ENCODE assay signal across 9 cellular contexts in the genomic region with DNA sequence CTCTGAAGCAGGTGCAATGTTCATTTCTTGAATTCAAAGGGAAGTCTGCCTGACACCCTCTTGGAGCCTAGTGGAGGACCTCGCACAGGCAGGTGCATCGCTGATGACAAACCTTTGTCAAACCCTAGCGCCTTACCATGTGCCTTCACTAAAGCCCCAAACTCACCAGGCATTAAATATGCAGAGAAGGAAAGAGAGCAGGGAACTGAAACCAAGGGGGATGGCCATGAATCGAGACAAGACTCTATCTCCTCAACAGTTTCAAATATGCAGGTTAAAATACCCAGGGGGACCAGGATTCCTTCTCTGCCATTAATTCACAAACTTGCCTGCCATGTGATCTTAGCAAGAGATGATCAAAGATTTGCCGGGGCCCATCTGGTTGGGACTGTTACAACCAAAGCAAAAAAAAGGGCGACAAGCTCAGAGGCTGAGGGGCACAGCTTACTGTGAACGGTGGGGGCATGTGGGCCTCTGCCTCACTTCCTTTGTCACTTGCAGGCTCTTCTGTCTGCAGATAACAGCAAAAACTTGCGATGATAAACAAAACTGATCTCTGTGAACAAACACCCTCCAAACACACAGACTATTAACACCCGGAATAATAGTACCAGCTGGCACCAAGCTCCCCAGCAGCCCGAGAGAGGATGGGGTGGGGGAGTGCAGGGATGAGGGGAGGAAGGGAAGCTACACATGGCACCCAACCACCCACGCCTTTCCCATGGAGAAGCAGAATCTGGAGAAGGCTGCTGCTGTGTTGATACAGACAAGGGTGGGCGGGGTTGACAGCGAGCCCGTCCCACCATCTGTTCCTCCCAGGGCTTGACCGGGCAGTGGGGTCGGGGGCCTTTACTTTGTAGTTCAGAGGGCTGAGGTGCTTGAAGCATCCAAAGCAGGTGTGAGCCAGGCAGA. TPM values are rescaled to one million over a fixed set of nuclear protein-coding genes. Genes with fewer than 3 reads are reported as not detected.
A peak's percentile ranks its signal among the peaks of the same experiment; 100 is the strongest.
DNase-seq lines count a peak whose midpoint lies in the region; ATAC-seq and FAIRE-seq lines count a peak whose summit lies in the region.
"Had no signal": no experiment of that assay in that cellular context is flagged by ENCODE, and none has a peak within 500 bp of the region (broad histone marks: within the 10 kb centered on the region; RNA-seq: fewer than 3 reads in every experiment).

No MANE protein-coding gene starts in this region.

- H3K4me2 ChIP-seq in GM23248 (ENCODE audit: unreplicated experiment): no peak overlapping the region

- no peaks in the 10 kb centered on the region for H3K9me3 Mint-ChIP-seq in activated CD4-positive, alpha-beta T cell treated with anti-CD3 and anti-CD28 coated beads, Interleukin-2, amount 10 ng/mL, durations not matched to agents 7 days and 5 days
- H3K9me3 Mint-ChIP-seq in activated CD4-positive, alpha-beta T cell treated with anti-CD3 and anti-CD28 coated beads, Interleukin-2, amount 10 ng/mL, durations not matched to agents 24 days and 14 days: no peaks in the 10 kb centered on the region
- H3K9me3 Mint-ChIP-seq in stimulated activated effector memory CD8-positive, alpha-beta T cell treated with anti-CD3 and anti-CD28 coated beads, Interleukin-12 subunit alpha, Interleukin-12 subunit beta, amount 100 ng/mL, for 72 hours: no peaks in the 10 kb centered on the region

- peak overlapping the region; percentile 78 for H3K27ac Mint-ChIP-seq in activated CD4-positive, alpha-beta T cell treated with anti-CD3 and anti-CD28 coated beads, Interleukin-2, amount 10 ng/mL, durations not matched to agents 7 days and 5 days
- no peak overlapping the region for H3K27ac Mint-ChIP-seq in activated CD4-positive, alpha-beta T cell treated with anti-CD3 and anti-CD28 coated beads, Interleukin-2, amount 10 ng/mL, durations not matched to agents 24 days and 14 days
- H3K27ac Mint-ChIP-seq in stimulated activated effector memory CD8-positive, alpha-beta T cell treated with anti-CD3 and anti-CD28 coated beads, Interleukin-12 subunit alpha, Interleukin-12 subunit beta, amount 100 ng/mL, for 72 hours: peak overlapping the region; percentile 92

- no peak overlapping the region for H3K4me3 ChIP-seq in GM23248

- POLR2A ChIA-PET in activated CD4-positive, alpha-beta T cell treated with anti-CD3 and anti-CD28 coated beads, Interleukin-2, amount 10 ng/mL, durations not matched to agents 7 days and 5 days (lab: Charles Lee): no interaction called here

- peaks cover 41% of the 10 kb centered on the region for H3K4me1 Mint-ChIP-seq in activated CD4-positive, alpha-beta T cell treated with anti-CD3 and anti-CD28 coated beads, Interleukin-2, amount 10 ng/mL, durations not matched to agents 7 days and 5 days
- peaks cover 22% of the 10 kb centered on the region for H3K4me1 Mint-ChIP-seq in activated CD4-positive, alpha-beta T cell treated with anti-CD3 and anti-CD28 coated beads, Interleukin-2, amount 10 ng/mL, durations not matched to agents 24 days and 14 days
- H3K4me1 Mint-ChIP-seq in stimulated activated effector memory CD8-positive, alpha-beta T cell treated with anti-CD3 and anti-CD28 coated beads, Interleukin-12 subunit alpha, Interleukin-12 subunit beta, amount 100 ng/mL, for 72 hours: peaks cover 70% of the 10 kb centered on the region

- H3K27ac ChIP-seq in GM23248 (no peak overlapping the region), cingulate gyrus (ENCODE audit: low read depth, low read length) (peak overlapping the region; percentile 98)

- H3K9me2 ChIP-seq in GM23248 (ENCODE audit: insufficient read depth): no peaks in the 10 kb centered on the region

- H3F3A ChIP-seq in GM23248 (ENCODE audit: insufficient read depth): no peaks in the 10 kb centered on the region

- no peak overlapping the region for H2AFZ ChIP-seq in GM23248

- ATAC-seq in stimulated activated effector memory CD8-positive, alpha-beta T cell treated with anti-CD3 and anti-CD28 coated beads, Interleukin-12 subunit alpha, Interleukin-12 subunit beta, amount 100 ng/mL, for 72 hours: peak; percentile 35

- no peak overlapping the region for H3K9ac ChIP-seq in GM23248

- no peaks in the 10 kb centered on the region for H3K79me2 ChIP-seq in GM23248 (ENCODE audit: insufficient read depth)

- intact Hi-C loops in activated CD4-positive, alpha-beta T cell treated with anti-CD3 and anti-CD28 coated beads, Interleukin-2, amount 10 ng/mL, durations not matched to agents 24 days and 14 days (cut with micrococcal nuclease): no loop called here

- H3K36me3 Mint-ChIP-seq in activated CD4-positive, alpha-beta T cell treated with anti-CD3 and anti-CD28 coated beads, Interleukin-2, amount 10 ng/mL, durations not matched to agents 7 days and 5 days (ENCODE audit: low read depth): peaks cover 56% of the 10 kb centered on the region
- peaks cover 42% of the 10 kb centered on the region for H3K36me3 Mint-ChIP-seq in activated CD4-positive, alpha-beta T cell treated with anti-CD3 and anti-CD28 coated beads, Interleukin-2, amount 10 ng/mL, durations not matched to agents 24 days and 14 days (ENCODE audit: low read depth)
- peaks cover 75% of the 10 kb centered on the region for H3K36me3 Mint-ChIP-seq in stimulated activated effector memory CD8-positive, alpha-beta T cell treated with anti-CD3 and anti-CD28 coated beads, Interleukin-12 subunit alpha, Interleukin-12 subunit beta, amount 100 ng/mL, for 72 hours

- 68 to 71% methylated on average over 15 to 16 of the region's 16 CpGs for WGBS in GM23248 (ENCODE audit: low coverage in 1 of 2, low lambda C conversion rate in 2 of 2, missing lambda C conversion rate in 2 of 2), 2 experiments

- CTCF ChIA-PET in activated CD4-positive, alpha-beta T cell treated with anti-CD3 and anti-CD28 coated beads, Interleukin-2, amount 10 ng/mL, durations not matched to agents 7 days and 5 days (lab: Charles Lee): interaction anchor here (0.5 to 0.8 kb wide), 3 partner anchors 14 to 993 kb away, joined by 3 to 4 read pairs (median 3); no protein-coding TSS in a partner anchor

- H3K9me3 ChIP-seq in GM23248 (ENCODE audit: low read depth): no peaks in the 10 kb centered on the region

- no peaks in the 10 kb centered on the region for H3K27me3 Mint-ChIP-seq in activated CD4-positive, alpha-beta T cell treated with anti-CD3 and anti-CD28 coated beads, Interleukin-2, amount 10 ng/mL, durations not matched to agents 7 days and 5 days
- H3K27me3 Mint-ChIP-seq in activated CD4-positive, alpha-beta T cell treated with anti-CD3 and anti-CD28 coated beads, Interleukin-2, amount 10 ng/mL, durations not matched to agents 24 days and 14 days: no peaks in the 10 kb centered on the region

- no peak for DNase-seq in activated CD4-positive, alpha-beta T cell treated with anti-CD3 and anti-CD28 coated beads, Interleukin-2, amount 10 ng/mL, durations not matched to agents 7 days and 5 days
- DNase-seq in activated CD4-positive, alpha-beta T cell treated with anti-CD3 and anti-CD28 coated beads, Interleukin-2, amount 10 ng/mL, durations not matched to agents 24 days and 14 days: no peak
- DNase-seq in GM23248: peak; percentile 19
- DNase-seq in NCI-H2171 (lab: John Stamatoyannopoulos, UW): peak; percentile 73
- DNase-seq in stimulated activated effector memory CD8-positive, alpha-beta T cell treated with anti-CD3 and anti-CD28 coated beads, Interleukin-12 subunit alpha, Interleukin-12 subunit beta, amount 100 ng/mL, for 72 hours (ENCODE audit: low spot score in 2 of 2): no peak
- no peak for DNase-seq in glomerular visceral epithelial cell (ENCODE audit: extremely low spot score)
- DNase-seq in RCC 7860 (ENCODE audit: low spot score): no peak

- no peaks in the 10 kb centered on the region for H3K4me1 ChIP-seq in GM23248 (ENCODE audit: insufficient read depth)

- no peaks in the 10 kb centered on the region for H4K20me1 ChIP-seq in GM23248 (ENCODE audit: insufficient read depth)

- H3K27me3 ChIP-seq in GM23248 (replicated peaks; ENCODE audit: insufficient read depth): no peaks in the 10 kb centered on the region

- no peak overlapping the region for H3K4me3 Mint-ChIP-seq in activated CD4-positive, alpha-beta T cell treated with anti-CD3 and anti-CD28 coated beads, Interleukin-2, amount 10 ng/mL, durations not matched to agents 7 days and 5 days
- no peak overlapping the region for H3K4me3 Mint-ChIP-seq in activated CD4-positive, alpha-beta T cell treated with anti-CD3 and anti-CD28 coated beads, Interleukin-2, amount 10 ng/mL, durations not matched to agents 24 days and 14 days
- peak overlapping the region; percentile 36 for H3K4me3 Mint-ChIP-seq in stimulated activated effector memory CD8-positive, alpha-beta T cell treated with anti-CD3 and anti-CD28 coated beads, Interleukin-12 subunit alpha, Interleukin-12 subunit beta, amount 100 ng/mL, for 72 hours

- no peak for FAIRE-seq in RCC 7860 (lab: Jason Lieb, UNC)

- in situ Hi-C loops in GM23248 (cut with MboI): no loop called here

- H3K36me3 ChIP-seq in GM23248 (ENCODE audit: low read depth): no peaks in the 10 kb centered on the region

RNA-seq across cellular contexts. Expression of a gene that starts 33.9 kb away (rescaled TPM):
- 100 to 1,000 TPM; 197 to 211 TPM for total RNA-seq in activated CD4-positive, alpha-beta T cell treated with anti-CD3 and anti-CD28 coated beads, Interleukin-2, amount 10 ng/mL, durations not matched to agents 7 days and 5 days
- 23.0 and 28.5 TPM in 2 replicates for total RNA-seq in activated CD4-positive, alpha-beta T cell treated with anti-CD3 and anti-CD28 coated beads, Interleukin-2, amount 10 ng/mL, durations not matched to agents 24 days and 14 days
- total RNA-seq in GM23248 (2014; rRNA removed; shearing (Covaris generic)): 9.7 and 11.9 TPM in 2 replicates
- polyA plus RNA-seq in GM23248 (2016; fragmentation: Nextera tagmentation; extraction: Ambion mirVana): 8.5 and 13.5 TPM in 2 replicates

RNA-seq across cellular contexts. Expression of a gene that starts 38.4 kb away (rescaled TPM):
- total RNA-seq in activated CD4-positive, alpha-beta T cell treated with anti-CD3 and anti-CD28 coated beads, Interleukin-2, amount 10 ng/mL, durations not matched to agents 7 days and 5 days: 1 to 10 TPM; 1.8 to 2.4 TPM
- total RNA-seq in activated CD4-positive, alpha-beta T cell treated with anti-CD3 and anti-CD28 coated beads, Interleukin-2, amount 10 ng/mL, durations not matched to agents 24 days and 14 days: 1.6 and 1.8 TPM in 2 replicates
- total RNA-seq in GM23248 (2014; rRNA removed; shearing (Covaris generic)): 18.2 and 21.9 TPM in 2 replicates
- polyA plus RNA-seq in GM23248 (2016; fragmentation: Nextera tagmentation; extraction: Ambion mirVana): 16.6 and 17.0 TPM in 2 replicates

RNA-seq across cellular contexts. Expression of a gene that starts 40.6 kb away (rescaled TPM):
- not detected for total RNA-seq in activated CD4-positive, alpha-beta T cell treated with anti-CD3 and anti-CD28 coated beads, Interleukin-2, amount 10 ng/mL, durations not matched to agents 7 days and 5 days
- not detected in 2 replicates for total RNA-seq in activated CD4-positive, alpha-beta T cell treated with anti-CD3 and anti-CD28 coated beads, Interleukin-2, amount 10 ng/mL, durations not matched to agents 24 days and 14 days
- total RNA-seq in GM23248 (2014; rRNA removed; shearing (Covaris generic)): not detected in 2 replicates
- polyA plus RNA-seq in GM23248 (2016; fragmentation: Nextera tagmentation; extraction: Ambion mirVana): not detected in 2 replicates
- total RNA-seq: kidney epithelial cell had no signal

Comparison
In these comparisons a context has a peak if more than half of its experiments do, and no peak if none do; other contexts are left out.
1. DNase-seq: peak in GM23248 (single experiment) and NCI-H2171 (single experiment); none in activated CD4-positive, alpha-beta T cell treated with anti-CD3 and anti-CD28 coated beads, Interleukin-2, amount 10 ng/mL, durations not matched to agents 7 days and 5 days (single experiment), activated CD4-positive, alpha-beta T cell treated with anti-CD3 and anti-CD28 coated beads, Interleukin-2, amount 10 ng/mL, durations not matched to agents 24 days and 14 days (single experiment), stimulated activated effector memory CD8-positive, alpha-beta T cell treated with anti-CD3 and anti-CD28 coated beads, Interleukin-12 subunit alpha, Interleukin-12 subunit beta, amount 100 ng/mL, for 72 hours (0 of 2), glomerular visceral epithelial cell (single experiment) and RCC 7860 (single experiment).